ENCODE assay signal across 8 cellular contexts in the genomic region with DNA sequence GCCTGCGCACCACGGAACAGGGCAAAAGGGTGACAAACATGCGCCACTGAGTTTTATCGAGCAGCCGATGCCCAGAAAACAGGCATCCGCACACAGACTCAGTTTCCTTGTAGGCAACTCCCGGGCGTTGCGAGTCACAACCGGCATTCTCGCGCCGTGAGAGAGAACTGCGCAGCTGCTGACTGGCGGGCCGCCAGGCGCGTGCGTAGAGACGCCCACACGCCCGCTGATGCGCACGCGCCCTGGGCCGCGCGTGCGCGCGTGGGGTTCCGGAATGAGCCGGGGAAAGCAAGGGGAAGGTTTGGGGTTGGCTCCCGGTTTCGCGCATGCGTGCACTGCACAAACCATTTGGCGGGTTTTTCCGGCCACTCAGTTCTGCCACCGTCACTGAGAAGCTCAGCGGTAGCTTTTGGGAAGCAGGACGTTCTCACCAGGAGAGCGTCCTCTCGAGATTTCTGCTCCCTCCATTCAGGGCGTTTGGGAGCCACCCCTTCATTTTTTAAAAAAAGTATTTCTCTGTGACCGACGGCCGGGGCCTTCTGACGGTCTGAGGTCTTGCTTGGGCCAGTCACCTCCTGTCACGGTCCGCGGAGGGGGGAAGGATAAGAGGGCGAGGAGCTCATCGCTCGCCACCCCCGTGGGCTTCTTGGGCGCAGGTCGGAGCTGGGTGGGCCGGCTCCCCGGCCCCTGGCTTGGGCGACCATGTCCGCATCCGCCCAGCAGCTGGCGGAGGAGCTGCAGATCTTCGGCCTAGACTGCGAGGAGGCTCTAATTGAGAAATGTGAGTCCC. TPM values are rescaled to one million over a fixed set of nuclear protein-coding genes. Genes with fewer than 3 reads are reported as not detected.
DNase-seq lines count a peak whose midpoint lies in the region; ATAC-seq and TF ChIP-seq lines count a peak whose summit lies in the region.

POLA2 (plus strand) TSS at position 372 of the 790 bp plus-strand sequence; CDS start at position 703, 331 bp downstream.

- H3K9me3 ChIP-seq in DOHH2 (ENCODE audit: control insufficient read depth, insufficient read depth, low read length) = no peaks in the 10 kb centered on the region
- H3K9me3 ChIP-seq in naive thymus-derived CD4-positive, alpha-beta T cell (ENCODE audit: control insufficient read depth in 2 of 3, low read length in 3 of 3) = no peaks in the 10 kb centered on the region

- H3K9me3 Mint-ChIP-seq in GM23338 = no peaks in the 10 kb centered on the region; the same call in 2 of the 3 replicates
- H3K9me3 Mint-ChIP-seq in activated T-helper 1 cell treated with anti-CD3 and anti-CD28 coated beads, Interleukin-12 subunit alpha, Interleukin-12 subunit beta, Interleukin-2, Interleukin-4 antibody, amounts not matched to agents 30 ng/mL and 10 ng/mL and 1 ng/mL, durations not matched to agents 14 hours and 24 hours and 36 hours = no peaks in the 10 kb centered on the region
- peaks cover 0 to 5% (median 0%) of the 10 kb centered on the region in 11 donors for H3K9me3 Mint-ChIP-seq in naive thymus-derived CD4-positive, alpha-beta T cell
- no peaks in the 10 kb centered on the region for H3K9me3 Mint-ChIP-seq in stimulated activated memory B cell treated with anti-CD40 and anti-IgM and Interleukin-4, amounts not matched to agents 10 μg/mL and 1 μg/mL and 100 μg/mL, for 72 hours

- peaks cover 35% of the 10 kb centered on the region for H3K4me1 ChIP-seq in DOHH2 (ENCODE audit: control insufficient read depth, low read length)
- H3K4me1 ChIP-seq in GM23338 (ENCODE audit: insufficient read depth) = peaks cover 10% of the 10 kb centered on the region
- H3K4me1 ChIP-seq in naive thymus-derived CD4-positive, alpha-beta T cell (ENCODE audit: control insufficient read depth in 2 of 2, insufficient read depth in 2 of 2, low read length in 2 of 2) = peaks cover 9 to 18% of the 10 kb centered on the region in 2 donors

- H3K4me3 ChIP-seq in DOHH2 (ENCODE audit: low read length) = peak within 1 kb of the TSS; percentile 100
- peak within 1 kb of the TSS; percentile 95 for H3K4me3 ChIP-seq in GM23338
- H3K4me3 ChIP-seq in naive thymus-derived CD4-positive, alpha-beta T cell (ENCODE audit: low read length) = peak within 1 kb of the TSS; percentile 88

- peak within 1 kb of the TSS; percentile 80 for H3K27ac ChIP-seq in DOHH2 (ENCODE audit: low read depth, low read length)
- H3K27ac ChIP-seq in GM23338 (ENCODE audit: low read depth) = peak within 1 kb of the TSS; percentile 78; the same call in 1 of the 2 replicates
- H3K27ac ChIP-seq in naive thymus-derived CD4-positive, alpha-beta T cell (ENCODE audit: low read depth, low read length) = peak within 1 kb of the TSS; percentile 88

- H3K27me3 Mint-ChIP-seq in GM23338 (ENCODE audit: insufficient read depth, low read depth, poor library complexity) = peaks cover 20% of the 10 kb centered on the region
- no peaks in the 10 kb centered on the region for H3K27me3 Mint-ChIP-seq in activated T-helper 1 cell treated with anti-CD3 and anti-CD28 coated beads, Interleukin-12 subunit alpha, Interleukin-12 subunit beta, Interleukin-2, Interleukin-4 antibody, amounts not matched to agents 30 ng/mL and 10 ng/mL and 1 ng/mL, durations not matched to agents 14 hours and 24 hours and 36 hours (ENCODE audit: insufficient read depth)
- peaks cover 0 to 2% (median 0%) of the 10 kb centered on the region in 5 donors for H3K27me3 Mint-ChIP-seq in naive thymus-derived CD4-positive, alpha-beta T cell
- H3K27me3 Mint-ChIP-seq in stimulated activated memory B cell treated with anti-CD40 and anti-IgM and Interleukin-4, amounts not matched to agents 10 μg/mL and 1 μg/mL and 100 μg/mL, for 72 hours = no peaks in the 10 kb centered on the region

- H3K27ac Mint-ChIP-seq in GM23338 = peak within 1 kb of the TSS; percentile 79
- peak within 1 kb of the TSS; percentile 97 for H3K27ac Mint-ChIP-seq in activated T-helper 1 cell treated with anti-CD3 and anti-CD28 coated beads, Interleukin-12 subunit alpha, Interleukin-12 subunit beta, Interleukin-2, Interleukin-4 antibody, amounts not matched to agents 30 ng/mL and 10 ng/mL and 1 ng/mL, durations not matched to agents 14 hours and 24 hours and 36 hours
- H3K27ac Mint-ChIP-seq in naive thymus-derived CD4-positive, alpha-beta T cell = peak within 1 kb of the TSS; percentile 91 to 98 (median 97)
- peak within 1 kb of the TSS; percentile 84 for H3K27ac Mint-ChIP-seq in stimulated activated memory B cell treated with anti-CD40 and anti-IgM and Interleukin-4, amounts not matched to agents 10 μg/mL and 1 μg/mL and 100 μg/mL, for 72 hours

- H3K4me2 ChIP-seq in DOHH2 (ENCODE audit: low read length) (peak within 1 kb of the TSS; percentile 98), GM23338 (peak within 1 kb of the TSS; percentile 88)

- H3K4me3 Mint-ChIP-seq in GM23338 = peak within 1 kb of the TSS; percentile 97
- H3K4me3 Mint-ChIP-seq in activated T-helper 1 cell treated with anti-CD3 and anti-CD28 coated beads, Interleukin-12 subunit alpha, Interleukin-12 subunit beta, Interleukin-2, Interleukin-4 antibody, amounts not matched to agents 30 ng/mL and 10 ng/mL and 1 ng/mL, durations not matched to agents 14 hours and 24 hours and 36 hours = peak within 1 kb of the TSS; percentile 94
- peak within 1 kb of the TSS; percentile 83 to 95 (median 92) for H3K4me3 Mint-ChIP-seq in naive thymus-derived CD4-positive, alpha-beta T cell
- peak within 1 kb of the TSS; percentile 83 for H3K4me3 Mint-ChIP-seq in stimulated activated memory B cell treated with anti-CD40 and anti-IgM and Interleukin-4, amounts not matched to agents 10 μg/mL and 1 μg/mL and 100 μg/mL, for 72 hours

- H3K27me3 ChIP-seq in DOHH2 (ENCODE audit: control insufficient read depth, low read length) (no peaks in the 10 kb centered on the region), GM23338 (ENCODE audit: insufficient read depth) (no peaks in the 10 kb centered on the region)
- H3K27me3 ChIP-seq in naive thymus-derived CD4-positive, alpha-beta T cell (ENCODE audit: control insufficient read depth in 2 of 2, insufficient read depth in 2 of 2, low read length in 2 of 2) = no peaks in the 10 kb centered on the region

- peak; percentile 92 for DNase-seq in GM23338 (ENCODE audit: low spot score)
- peak; percentile 95 for DNase-seq in LHCN-M2 (ENCODE audit: low read depth)
- peak; percentile 95 for DNase-seq in RPMI7951 (ENCODE audit: low read depth)
- DNase-seq in activated T-helper 1 cell treated with anti-CD3 and anti-CD28 coated beads, Interleukin-12 subunit alpha, Interleukin-12 subunit beta, Interleukin-2, Interleukin-4 antibody, amounts not matched to agents 30 ng/mL and 10 ng/mL and 1 ng/mL, durations not matched to agents 14 hours and 24 hours and 36 hours (ENCODE audit: low spot score) = peak; percentile 97
- DNase-seq in fibroblast of gingiva (ENCODE audit: low read depth) = peak; percentile 93
- peak; percentile 94 to 99 (median 98) for DNase-seq in naive thymus-derived CD4-positive, alpha-beta T cell

- ATAC-seq in GM23338 = peak; percentile 90
- ATAC-seq in naive thymus-derived CD4-positive, alpha-beta T cell = peak; percentile 96
- ATAC-seq in stimulated activated memory B cell treated with anti-CD40 and anti-IgM and Interleukin-4, amounts not matched to agents 10 μg/mL and 1 μg/mL and 100 μg/mL, for 72 hours = peak; percentile 95

- no peak for TF ChIP-seq CTCF in DOHH2 (IDR thresholded peaks at IDR 0.05; ENCODE audit: low read depth, low read length, poor library complexity, severe bottlenecking)
- TF ChIP-seq CTCF in GM23338 (conservative IDR thresholded peaks at IDR 0.05; ENCODE audit: low read depth in 2 of 2) = no peak

- H3K36me3 Mint-ChIP-seq in GM23338 (ENCODE audit: low read depth) = peaks cover 30% of the 10 kb centered on the region
- peaks cover 24% of the 10 kb centered on the region for H3K36me3 Mint-ChIP-seq in activated T-helper 1 cell treated with anti-CD3 and anti-CD28 coated beads, Interleukin-12 subunit alpha, Interleukin-12 subunit beta, Interleukin-2, Interleukin-4 antibody, amounts not matched to agents 30 ng/mL and 10 ng/mL and 1 ng/mL, durations not matched to agents 14 hours and 24 hours and 36 hours (ENCODE audit: low read depth)
- peaks cover 0 to 17% (median 5%) of the 10 kb centered on the region in 5 donors for H3K36me3 Mint-ChIP-seq in naive thymus-derived CD4-positive, alpha-beta T cell
- H3K36me3 Mint-ChIP-seq in stimulated activated memory B cell treated with anti-CD40 and anti-IgM and Interleukin-4, amounts not matched to agents 10 μg/mL and 1 μg/mL and 100 μg/mL, for 72 hours = peaks cover 23% of the 10 kb centered on the region

- POLR2A ChIA-PET in naive thymus-derived CD4-positive, alpha-beta T cell (lab: Charles Lee) = interaction anchor here (0.6 to 2.2 kb wide), 20 partner anchors 9 to 353 kb away, joined by 3 to 14 read pairs (median 4); partner anchors contain the start of genes CAPN1, CDC42EP2, DPF2 and FAU

- CTCF ChIA-PET in naive thymus-derived CD4-positive, alpha-beta T cell (lab: Charles Lee) = interaction anchor here (0.6 to 1.4 kb wide), 3 partner anchors 53 to 416 kb away, joined by 3 to 6 read pairs (median 5); partner anchors contain the start of gene CDC42EP2

- intact Hi-C loops in activated T-helper 1 cell treated with anti-CD3 and anti-CD28 coated beads, Interleukin-12 subunit alpha, Interleukin-12 subunit beta, Interleukin-2, Interleukin-4 antibody, amounts not matched to agents 30 ng/mL and 10 ng/mL and 1 ng/mL, durations not matched to agents 14 hours and 24 hours and 36 hours (cut with micrococcal nuclease) = loop anchor here (1.0 to 5.0 kb wide), 7 partner anchors 53 to 483 kb away; partner anchors contain the start of genes ARL2, ATG2A, CDC42EP2 and DPF2
- intact Hi-C loops in naive thymus-derived CD4-positive, alpha-beta T cell (cut with micrococcal nuclease) = loop anchor here (1.0 to 10.0 kb wide), 9 partner anchors 53 to 1003 kb away; partner anchors contain the start of genes CDC42EP2 (in 1 of the 2), ESRRA (in 1 of the 2), FAU (in 1 of the 2) and MRPL49 (in 1 of the 2)

- H2AFZ ChIP-seq in GM23338 = peak within 1 kb of the TSS; percentile 92

- H3K79me2 ChIP-seq in DOHH2 (ENCODE audit: control insufficient read depth, low read length) (peaks cover 58% of the 10 kb centered on the region), GM23338 (replicated peaks; ENCODE audit: insufficient read depth) (peaks cover 21% of the 10 kb centered on the region)

- H4K20me1 ChIP-seq in DOHH2 (ENCODE audit: control insufficient read depth, insufficient read depth, low read depth, low read length) (peaks cover 11% of the 10 kb centered on the region; the same call in 1 of the 2 replicates), GM23338 (replicated peaks; ENCODE audit: insufficient read depth) (peaks cover 3% of the 10 kb centered on the region; the same call in 1 of the 2 replicates)

- H3K4me1 Mint-ChIP-seq in GM23338 = peaks cover 24% of the 10 kb centered on the region
- H3K4me1 Mint-ChIP-seq in activated T-helper 1 cell treated with anti-CD3 and anti-CD28 coated beads, Interleukin-12 subunit alpha, Interleukin-12 subunit beta, Interleukin-2, Interleukin-4 antibody, amounts not matched to agents 30 ng/mL and 10 ng/mL and 1 ng/mL, durations not matched to agents 14 hours and 24 hours and 36 hours (ENCODE audit: low read depth) = peaks cover 47% of the 10 kb centered on the region
- peaks cover 20 to 62% (median 50%) of the 10 kb centered on the region in 7 donors for H3K4me1 Mint-ChIP-seq in naive thymus-derived CD4-positive, alpha-beta T cell
- H3K4me1 Mint-ChIP-seq in stimulated activated memory B cell treated with anti-CD40 and anti-IgM and Interleukin-4, amounts not matched to agents 10 μg/mL and 1 μg/mL and 100 μg/mL, for 72 hours = peaks cover 33% of the 10 kb centered on the region

- H3K36me3 ChIP-seq in DOHH2 (ENCODE audit: control insufficient read depth, low read length) (peaks cover 46% of the 10 kb centered on the region), GM23338 (ENCODE audit: insufficient read depth) (0 out of 2 replicates have a peak, but pooled peaks cover 5% of the 10 kb centered on the region)
- H3K36me3 ChIP-seq in naive thymus-derived CD4-positive, alpha-beta T cell (ENCODE audit: control insufficient read depth in 2 of 3, insufficient read depth in 3 of 3, low read length in 3 of 3) = peaks cover 0 to 4% (median 3%) of the 10 kb centered on the region in 3 experiments

- H3K9me2 ChIP-seq in DOHH2 (replicated peaks; ENCODE audit: control insufficient read depth, low read length) = no peaks in the 10 kb centered on the region
- H3K9me2 ChIP-seq in GM23338 (ENCODE audit: insufficient read depth) = no peaks in the 10 kb centered on the region

- H3F3A ChIP-seq in DOHH2 (ENCODE audit: control insufficient read depth, insufficient read depth) = peaks cover 3% of the 10 kb centered on the region; the same call in 1 of the 2 replicates
- peaks cover 18% of the 10 kb centered on the region for H3F3A ChIP-seq in GM23338 (replicated peaks; ENCODE audit: low read depth)

RNA-seq across cellular contexts. Expression of gene POLA2, which starts in this region (rescaled TPM):
- 25.9 and 30.4 TPM in 2 replicates for total RNA-seq in GM23338 (2014; rRNA removed; shearing (Covaris generic))
- 17.4 and 22.5 TPM in 2 replicates for polyA plus RNA-seq in GM23338 (2016; fragmentation: Nextera tagmentation; extraction: Ambion mirVana)
- 30.0 and 33.4 TPM in 2 replicates for total RNA-seq in LHCN-M2 (2014; rRNA removed)
- 19.5 TPM for polyA plus RNA-seq in LHCN-M2 (2012)
- total RNA-seq in RPMI7951 (2014; rRNA removed; shearing (Covaris generic)) = 28.1 and 43.7 TPM in 2 replicates
- 78.2 and 78.9 TPM in 2 replicates for total RNA-seq in activated T-helper 1 cell treated with anti-CD3 and anti-CD28 coated beads, Interleukin-12 subunit alpha, Interleukin-12 subunit beta, Interleukin-2, Interleukin-4 antibody, amounts not matched to agents 30 ng/mL and 10 ng/mL and 1 ng/mL, durations not matched to agents 14 hours and 24 hours and 36 hours
- 10 to 100 TPM; 13.4 to 51.6 (median 27.8) TPM for total RNA-seq in naive thymus-derived CD4-positive, alpha-beta T cell
- polyA plus RNA-seq in naive thymus-derived CD4-positive, alpha-beta T cell = 10 to 100 TPM in 1 of 2 donors, 1 to 10 TPM in 1; 9.0 to 12.9 TPM

Comparison
In these comparisons a context has a peak if more than half of its experiments do, and no peak if none do; other contexts are left out.
1. Peak in every context shown above with its lines: DNase-seq, ATAC-seq, H3K4me3 ChIP-seq and H3K27ac ChIP-seq.